In genomic region chr9:27368317-27368985, GRCh38 we compare ENCODE assay signal across 9 cellular contexts.
A peak's percentile ranks its signal among the peaks of the same experiment; 100 is the strongest.
DNase-seq lines count a peak whose midpoint lies in the region; ATAC-seq and TF ChIP-seq lines count a peak whose summit lies in the region.
"Had no signal": no experiment of that assay in that cellular context is flagged by ENCODE, and none has a peak within 500 bp of the region (broad histone marks: within the 10 kb centered on the region; RNA-seq: fewer than 3 reads in every experiment).

No MANE protein-coding gene starts in this region.

- H3K4me1 ChIP-seq in gastroesophageal sphincter, result peaks cover 0 to 38% (median 15%) of the 10 kb centered on the region in 3 donors
- H3K4me1 ChIP-seq in aorta (ENCODE audit: control insufficient read depth in 1 of 2, insufficient read depth in 2 of 2, low read length in 2 of 2), result peaks cover 3 to 10% of the 10 kb centered on the region in 2 donors
- peaks cover 3 to 25% of the 10 kb centered on the region in 2 donors for H3K4me1 ChIP-seq in ascending aorta

- H3K36me3 Mint-ChIP-seq in osteocyte (ENCODE audit: unreplicated experiment), result no peaks in the 10 kb centered on the region

- peaks cover 68% of the 10 kb centered on the region for H3K4me1 Mint-ChIP-seq in osteocyte (ENCODE audit: unreplicated experiment)

- no peaks in the 10 kb centered on the region for H3K9me3 ChIP-seq in gastroesophageal sphincter
- no peaks in the 10 kb centered on the region for H3K9me3 ChIP-seq in aorta (ENCODE audit: control insufficient read depth, low read length)
- no peaks in the 10 kb centered on the region for H3K9me3 ChIP-seq in ascending aorta

- TF ChIP-seq EP300 in gastroesophageal sphincter (IDR thresholded peaks at IDR 0.05), result no peak

- H3K36me3 ChIP-seq in gastroesophageal sphincter (no peaks in the 10 kb centered on the region), aorta (ENCODE audit: control insufficient read depth in 1 of 2, insufficient read depth in 2 of 2, low read length in 1 of 2) (no peaks in the 10 kb centered on the region), ascending aorta (no peaks in the 10 kb centered on the region)

- H3K27me3 ChIP-seq in gastroesophageal sphincter, result no peaks in the 10 kb centered on the region
- H3K27me3 ChIP-seq in aorta (ENCODE audit: control insufficient read depth in 1 of 2, insufficient read depth in 2 of 2, low read length in 1 of 2), result no peaks in the 10 kb centered on the region
- H3K27me3 ChIP-seq in ascending aorta, result no peaks in the 10 kb centered on the region

- no peak for TF ChIP-seq POLR2A in gastroesophageal sphincter (IDR thresholded peaks at IDR 0.05)

- no peak for DNase-seq in Right ventricle myocardium inferior (ENCODE audit: missing footprints)
- no peak for DNase-seq in cardiac septum (ENCODE audit: low spot score)
- DNase-seq in osteocyte (ENCODE audit: extremely low spot score, unreplicated experiment), result no peak
- DNase-seq in aorta, result no peak
- no peak for DNase-seq in ascending aorta (ENCODE audit: low spot score in 2 of 2)
- DNase-seq: NCI-H510A had no signal

- H3K9me3 Mint-ChIP-seq in osteocyte (ENCODE audit: unreplicated experiment), result no peaks in the 10 kb centered on the region

- H3K27me3 Mint-ChIP-seq in osteocyte (ENCODE audit: unreplicated experiment), result peaks cover 12% of the 10 kb centered on the region

- intact Hi-C loops in Right ventricle myocardium inferior (cut with DNase I) (loop anchor here (10.0 kb wide), 1 partner anchor 46 kb away; no protein-coding TSS in a partner anchor), cardiac septum (cut with DNase I) (no loop called here), aorta (cut with DNase I) (no loop called here), ascending aorta (cut with DNase I) (no loop called here)

- H3K27ac ChIP-seq in gastroesophageal sphincter (peak overlapping the region in 2 of 4 donors; percentile 2 to 41), aorta (ENCODE audit: low read depth in 1 of 2, low read length in 2 of 2) (no peak overlapping the region), ascending aorta (no peak overlapping the region)

- ATAC-seq in Right ventricle myocardium inferior, result peak; percentile 85
- ATAC-seq in gastroesophageal sphincter, result peak; percentile 71
- peak; percentile 62 for ATAC-seq in aorta (ENCODE audit: low FRiP score)
- no peak for ATAC-seq in GM21786 (IDR thresholded peaks at IDR 0.05; ENCODE audit: unreplicated experiment)
- ATAC-seq in HG02610 (IDR thresholded peaks at IDR 0.05; ENCODE audit: unreplicated experiment), result no peak

- WGBS in gastroesophageal sphincter (ENCODE audit: low coverage in 1 of 2), 2 donors, result 27 to 62% methylated on average over 5 to 7 of the region's 7 CpGs
- 24 to 32% methylated on average over 7 of the region's 7 CpGs for WGBS in aorta, 2 donors

- H3K27ac Mint-ChIP-seq in osteocyte (ENCODE audit: unreplicated experiment), result peak overlapping the region; percentile 61

- no peak for TF ChIP-seq CTCF in gastroesophageal sphincter (IDR thresholded peaks at IDR 0.05)
- no peak for TF ChIP-seq CTCF in osteocyte (IDR thresholded peaks at IDR 0.05)
- TF ChIP-seq CTCF in ascending aorta (IDR thresholded peaks at IDR 0.05), result no peak

- peak overlapping the region; percentile 36 for H3K4me3 Mint-ChIP-seq in osteocyte (ENCODE audit: unreplicated experiment)

- H3K4me3 ChIP-seq in gastroesophageal sphincter, result no peak overlapping the region
- H3K4me3 ChIP-seq in aorta (ENCODE audit: low read length in 2 of 2), result no peak overlapping the region
- H3K4me3 ChIP-seq in ascending aorta, result no peak overlapping the region

Comparison
In these comparisons a context has a peak if more than half of its experiments do, and no peak if none do; other contexts are left out.
1. ATAC-seq: peak in Right ventricle myocardium inferior (single experiment), gastroesophageal sphincter (single experiment) and aorta (single experiment); none in GM21786 (single experiment) and HG02610 (single experiment).